1 cellular context compared by ENCODE assay signal in genomic region chr2:138503652-138504051, GRCh38.
A peak's percentile ranks its signal among the peaks of the same experiment; 100 is the strongest.
TF ChIP-seq lines count a peak whose summit lies in the region.

No MANE protein-coding gene starts in this region.

TF ChIP-seq in HepG2, 621 proteins besides CTCF, POLR2A, EP300 and RAD21 (continued from another document):
- TF ChIP-seq SAP130 (CRISPR knock-in tag; IDR thresholded peaks at IDR 0.05; ENCODE audit: low read depth) (0 out of 2 replicates have a peak, but pooled peaks have one; percentile 6), SNAI1 (CRISPR knock-in tag; IDR thresholded peaks at IDR 0.05; ENCODE audit: borderline replicate concordance) (no peak), BHLHE40 (IDR thresholded peaks at IDR 0.05; ENCODE audit: low read length) (no peak), MAFG (CRISPR knock-in tag; IDR thresholded peaks at IDR 0.05) (no peak), POLR2AphosphoS5 (IDR thresholded peaks at IDR 0.05; ENCODE audit: low read depth, low read length) (no peak), RNF2 (conservative IDR thresholded peaks at IDR 0.05; ENCODE audit: low read depth) (no peak)
- TF ChIP-seq, protein P1, sequence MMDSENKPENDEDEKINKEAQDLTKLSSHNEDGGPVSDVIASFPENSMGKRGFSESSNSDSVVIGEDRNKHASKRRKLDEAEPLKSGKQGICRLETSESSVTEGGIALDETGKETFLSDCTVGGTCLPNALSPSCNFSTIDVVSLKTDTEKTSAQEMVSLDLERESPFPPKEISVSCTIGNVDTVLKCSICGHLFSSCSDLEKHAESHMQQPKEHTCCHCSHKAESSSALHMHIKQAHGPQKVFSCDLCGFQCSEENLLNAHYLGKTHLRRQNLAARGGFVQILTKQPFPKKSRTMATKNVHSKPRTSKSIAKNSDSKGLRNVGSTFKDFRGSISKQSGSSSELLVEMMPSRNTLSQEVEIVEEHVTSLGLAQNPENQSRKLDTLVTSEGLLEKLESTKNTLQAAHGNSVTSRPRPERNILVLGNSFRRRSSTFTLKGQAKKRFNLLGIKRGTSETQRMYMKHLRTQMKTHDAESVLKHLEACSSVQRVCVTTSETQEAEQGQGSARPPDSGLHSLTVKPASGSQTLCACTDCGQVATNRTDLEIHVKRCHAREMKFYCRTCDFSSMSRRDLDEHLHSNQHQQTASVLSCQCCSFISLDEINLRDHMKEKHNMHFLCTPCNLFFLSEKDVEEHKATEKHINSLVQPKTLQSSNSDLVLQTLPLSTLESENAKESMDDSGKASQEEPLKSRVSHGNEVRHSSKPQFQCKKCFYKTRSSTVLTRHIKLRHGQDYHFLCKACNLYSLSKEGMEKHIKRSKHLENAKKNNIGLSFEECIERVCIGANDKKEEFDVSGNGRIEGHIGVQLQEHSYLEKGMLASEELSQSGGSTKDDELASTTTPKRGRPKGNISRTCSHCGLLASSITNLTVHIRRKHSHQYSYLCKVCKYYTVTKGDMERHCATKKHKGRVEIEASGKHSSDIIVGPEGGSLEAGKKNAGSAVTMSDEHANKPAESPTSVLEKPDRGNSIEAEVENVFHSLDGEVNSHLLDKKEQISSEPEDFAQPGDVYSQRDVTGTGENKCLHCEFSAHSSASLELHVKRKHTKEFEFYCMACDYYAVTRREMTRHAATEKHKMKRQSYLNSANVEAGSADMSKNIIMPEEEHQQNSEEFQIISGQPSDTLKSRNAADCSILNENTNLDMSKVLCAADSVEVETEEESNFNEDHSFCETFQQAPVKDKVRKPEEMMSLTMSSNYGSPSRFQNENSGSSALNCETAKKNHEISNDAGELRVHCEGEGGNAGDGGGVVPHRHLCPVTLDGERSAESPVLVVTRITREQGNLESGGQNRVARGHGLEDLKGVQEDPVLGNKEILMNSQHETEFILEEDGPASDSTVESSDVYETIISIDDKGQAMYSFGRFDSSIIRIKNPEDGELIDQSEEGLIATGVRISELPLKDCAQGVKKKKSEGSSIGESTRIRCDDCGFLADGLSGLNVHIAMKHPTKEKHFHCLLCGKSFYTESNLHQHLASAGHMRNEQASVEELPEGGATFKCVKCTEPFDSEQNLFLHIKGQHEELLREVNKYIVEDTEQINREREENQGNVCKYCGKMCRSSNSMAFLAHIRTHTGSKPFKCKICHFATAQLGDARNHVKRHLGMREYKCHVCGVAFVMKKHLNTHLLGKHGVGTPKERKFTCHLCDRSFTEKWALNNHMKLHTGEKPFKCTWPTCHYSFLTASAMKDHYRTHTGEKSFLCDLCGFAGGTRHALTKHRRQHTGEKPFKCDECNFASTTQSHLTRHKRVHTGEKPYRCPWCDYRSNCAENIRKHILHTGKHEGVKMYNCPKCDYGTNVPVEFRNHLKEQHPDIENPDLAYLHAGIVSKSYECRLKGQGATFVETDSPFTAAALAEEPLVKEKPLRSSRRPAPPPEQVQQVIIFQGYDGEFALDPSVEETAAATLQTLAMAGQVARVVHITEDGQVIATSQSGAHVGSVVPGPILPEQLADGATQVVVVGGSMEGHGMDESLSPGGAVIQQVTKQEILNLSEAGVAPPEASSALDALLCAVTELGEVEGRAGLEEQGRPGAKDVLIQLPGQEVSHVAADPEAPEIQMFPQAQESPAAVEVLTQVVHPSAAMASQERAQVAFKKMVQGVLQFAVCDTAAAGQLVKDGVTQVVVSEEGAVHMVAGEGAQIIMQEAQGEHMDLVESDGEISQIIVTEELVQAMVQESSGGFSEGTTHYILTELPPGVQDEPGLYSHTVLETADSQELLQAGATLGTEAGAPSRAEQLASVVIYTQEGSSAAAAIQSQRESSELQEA (CRISPR knock-in tag; IDR thresholded peaks at IDR 0.05; ENCODE audit: not compliant biosample characterization) = no peak
